ENCODE assay signal across 17 cellular contexts in the genomic region with DNA sequence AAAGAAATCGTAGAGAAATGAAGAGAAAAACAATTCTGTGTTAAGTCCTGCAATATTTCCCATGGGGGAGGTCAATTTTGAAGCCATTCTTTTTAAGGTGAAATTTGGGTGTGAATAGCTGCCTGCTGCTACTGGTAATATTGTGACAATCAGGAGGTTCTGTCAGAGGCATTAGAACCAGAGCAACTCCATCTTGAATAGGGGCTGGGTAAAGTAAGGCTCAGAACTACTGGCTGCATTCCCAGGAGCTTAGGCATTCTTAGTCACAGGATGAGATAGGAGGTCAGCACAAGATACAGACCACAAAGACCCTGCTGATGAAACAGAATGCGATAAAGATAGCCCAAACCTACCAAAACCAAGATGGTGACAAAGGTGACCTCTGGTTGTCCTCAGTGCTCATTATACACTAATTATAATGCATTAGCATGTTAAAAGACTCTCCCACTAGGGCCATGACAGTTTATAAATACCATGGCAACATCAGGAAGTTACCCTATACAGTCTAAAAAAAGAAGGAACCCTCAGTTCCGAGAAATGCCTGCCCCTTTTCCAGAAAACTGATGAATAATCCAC. TPM values are rescaled to one million over a fixed set of nuclear protein-coding genes. Genes with fewer than 3 reads are reported as not detected.
DNase-seq lines count a peak whose midpoint lies in the region; ATAC-seq and TF ChIP-seq lines count a peak whose summit lies in the region.
"Had no signal": no experiment of that assay in that cellular context is flagged by ENCODE, and none has a peak within 500 bp of the region (broad histone marks: within the 10 kb centered on the region; RNA-seq: fewer than 3 reads in every experiment).

No MANE protein-coding gene starts in this region.

- intact Hi-C loops in HCT116 (cut with micrococcal nuclease) = no loop called here
- intact Hi-C loops in dorsolateral prefrontal cortex (cut with DNase I) = no loop called here

- BruUV-seq in HCT116 (replicated peaks; lab: Mats Ljungman, UMichigan) = no TSS peak

- ATAC-seq in HCT116 (no peak), GM18517 (IDR thresholded peaks at IDR 0.05; ENCODE audit: unreplicated experiment) (no peak)
- ATAC-seq: activated CD8-positive, alpha-beta memory T cell treated with anti-CD3 and anti-CD28 coated beads, Interleukin-2, amount 10 ng/mL, durations not matched to agents 7 days and 5 days; stimulated activated naive B cell treated with anti-CD40 and anti-IgM and Interleukin-4, amounts not matched to agents 10 μg/mL and 1 μg/mL and 100 μg/mL, for 72 hours had no signal

- TF ChIP-seq RAD21 in HCT116 (IDR thresholded peaks at IDR 0.05; ENCODE audit: low read depth) = no peak

- H3K27me3 ChIP-seq in HCT116 (ENCODE audit: insufficient read depth, low read length) (no peaks in the 10 kb centered on the region), dorsolateral prefrontal cortex (no peaks in the 10 kb centered on the region)
- H3K27me3 ChIP-seq: BLaER1 had no signal

- TF ChIP-seq CTCF in HCT116 (IDR thresholded peaks at IDR 0.05 in 2 of 3, conservative IDR thresholded peaks at IDR 0.05 in 1 of 3; ENCODE audit: borderline replicate concordance in 1 of 3, insufficient read depth in 1 of 3, low read depth in 2 of 3, low read length in 2 of 3) (no peak), choroid plexus epithelial cell (conservative IDR thresholded peaks at IDR 0.05; ENCODE audit: low read depth, low read length) (no peak), dorsolateral prefrontal cortex (IDR thresholded peaks at IDR 0.05 in 54 of 56, conservative IDR thresholded peaks at IDR 0.05 in 2 of 56; ENCODE audit: low read depth in 1 of 56, partially characterized antibody in 56 of 56) (no peak)

- no peak overlapping the region for H3K4me3 ChIP-seq in HCT116 (replicated peaks in 1 of 2; ENCODE audit: low read depth in 1 of 2, low read length in 2 of 2)
- no peak overlapping the region for H3K4me3 ChIP-seq in choroid plexus epithelial cell (ENCODE audit: low read depth, low read length)
- H3K4me3 ChIP-seq in dorsolateral prefrontal cortex = no peak overlapping the region
- H3K4me3 ChIP-seq: BLaER1, skin epidermis had no signal

- H3K4me2 ChIP-seq in HCT116 (ENCODE audit: low read length) = peak overlapping the region; percentile 4; the same call in 1 of the 2 replicates
- H3K4me2 ChIP-seq: BLaER1 had no signal

- H4K20me1 ChIP-seq in HCT116 (ENCODE audit: insufficient read depth) = no peaks in the 10 kb centered on the region
- H4K20me1 ChIP-seq: BLaER1 had no signal

- no peaks in the 10 kb centered on the region for H3K9me3 ChIP-seq in HCT116 (ENCODE audit: control insufficient read depth in 1 of 2, insufficient read depth in 1 of 2, low read depth in 1 of 2, low read length in 2 of 2)
- H3K9me3 ChIP-seq: BLaER1 had no signal

- no peak overlapping the region for H2AFZ ChIP-seq in HCT116 (ENCODE audit: low read depth, low read length, poor library complexity, severe bottlenecking)

- H3K4me1 ChIP-seq in HCT116 (ENCODE audit: control insufficient read depth in 1 of 2, insufficient read depth in 2 of 2, low read length in 2 of 2) = peaks cover 11 to 27% of the 10 kb centered on the region in 2 experiments; a peak in 3 of 4 replicates
- H3K4me1 ChIP-seq: BLaER1 had no signal

- H3K27ac ChIP-seq in HCT116 (ENCODE audit: low read depth, low read length) (no peak overlapping the region), dorsolateral prefrontal cortex (no peak overlapping the region)
- H3K27ac ChIP-seq: BLaER1, skin epidermis had no signal

- H3K9ac ChIP-seq in HCT116 (ENCODE audit: low read length) = no peak overlapping the region
- H3K9ac ChIP-seq: BLaER1 had no signal

- CTCF ChIA-PET in HCT116 (lab: Charles Lee) = interaction anchor here (0.7 kb wide), 1 partner anchor 66 kb away, joined by 3 read pairs; no protein-coding TSS in a partner anchor

- RAD21 ChIA-PET in HCT116 (lab: Charles Lee; ENCODE audit: low non-redundant PET in 1 of 2, low total read pairs in 2 of 2, uncharacterized antibody in 2 of 2, unreplicated experiment in 2 of 2) = no interaction called here

- DNase-seq in HCT116 (ENCODE audit: low read depth, low spot score) = no peak
- peak; percentile 79 for DNase-seq in RPMI7951 (ENCODE audit: low read depth)
- peak; percentile 28 for DNase-seq in choroid plexus epithelial cell (ENCODE audit: low read depth)
- peak; percentile 12 for DNase-seq in myocyte (ENCODE audit: low read depth)
- DNase-seq in stimulated activated CD4-positive, alpha-beta T cell treated with anti-CD3 and anti-CD28 coated beads, Interleukin-12 subunit alpha, Interleukin-12 subunit beta, amount 100 ng/mL, for 4 hours = no peak
- DNase-seq in dorsolateral prefrontal cortex = no peak
- no peak for DNase-seq in NCI-H146 (lab: John Stamatoyannopoulos, UW)
- DNase-seq: activated CD4-positive, CD25-positive, alpha-beta regulatory T cell; activated CD8-positive, alpha-beta memory T cell treated with anti-CD3 and anti-CD28 coated beads, Interleukin-2, amount 10 ng/mL, durations not matched to agents 7 days and 5 days; activated naive CD4-positive, alpha-beta T cell; effector memory CD4-positive, alpha-beta T cell; midbrain; NCI-H446 treated with DMSO at 0.1 percent for 48 hours; stimulated activated naive B cell treated with anti-CD40 and anti-IgM and Interleukin-4, amounts not matched to agents 10 μg/mL and 1 μg/mL and 100 μg/mL, for 72 hours had no signal

- POLR2A ChIA-PET in HCT116 (lab: Charles Lee) = no interaction called here

- H3K79me2 ChIP-seq in HCT116 (ENCODE audit: insufficient read depth, low read length) = no peaks in the 10 kb centered on the region

- H3K9me2 ChIP-seq in HCT116 (ENCODE audit: insufficient read depth) = 0 out of 2 replicates have a peak, but pooled peaks cover 5% of the 10 kb centered on the region

- H3K36me3 ChIP-seq in HCT116 (ENCODE audit: control insufficient read depth in 1 of 2, insufficient read depth in 2 of 2, low read length in 2 of 2) = no peaks in the 10 kb centered on the region
- H3K36me3 ChIP-seq: BLaER1 had no signal

- TF ChIP-seq POLR2A in HCT116 (IDR thresholded peaks at IDR 0.05; ENCODE audit: borderline replicate concordance, extremely low read depth, insufficient read depth, insufficient read length) = no peak

TF ChIP-seq in HCT116, 20 proteins besides CTCF, POLR2A, EP300 and RAD21:
- TF ChIP-seq SIN3A (IDR thresholded peaks at IDR 0.05; ENCODE audit: low read depth) = no peak
- no peak for TF ChIP-seq ZBTB33 (IDR thresholded peaks at IDR 0.05; ENCODE audit: extremely low read depth, insufficient replicate concordance, low read length)
- no peak for TF ChIP-seq CBX3 (IDR thresholded peaks at IDR 0.05; ENCODE audit: low read depth)
- TF ChIP-seq EGR1 (IDR thresholded peaks at IDR 0.05; ENCODE audit: low read depth) = no peak
- no peak for TF ChIP-seq POLR2AphosphoS5 (IDR thresholded peaks at IDR 0.05; ENCODE audit: low read depth, low read length)
- TF ChIP-seq, protein P1, sequence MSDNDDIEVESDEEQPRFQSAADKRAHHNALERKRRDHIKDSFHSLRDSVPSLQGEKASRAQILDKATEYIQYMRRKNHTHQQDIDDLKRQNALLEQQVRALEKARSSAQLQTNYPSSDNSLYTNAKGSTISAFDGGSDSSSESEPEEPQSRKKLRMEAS (IDR thresholded peaks at IDR 0.05) = no peak
- TF ChIP-seq FOSL1 (IDR thresholded peaks at IDR 0.05; ENCODE audit: low read depth) = no peak
- no peak for TF ChIP-seq ZFX (IDR thresholded peaks at IDR 0.05)
- TF ChIP-seq, protein P2, sequence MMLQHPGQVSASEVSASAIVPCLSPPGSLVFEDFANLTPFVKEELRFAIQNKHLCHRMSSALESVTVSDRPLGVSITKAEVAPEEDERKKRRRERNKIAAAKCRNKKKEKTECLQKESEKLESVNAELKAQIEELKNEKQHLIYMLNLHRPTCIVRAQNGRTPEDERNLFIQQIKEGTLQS (IDR thresholded peaks at IDR 0.05) = no peak
- TF ChIP-seq SRF (IDR thresholded peaks at IDR 0.05; ENCODE audit: low read depth) = no peak
- TF ChIP-seq YY1 (IDR thresholded peaks at IDR 0.05; ENCODE audit: extremely low read depth, insufficient replicate concordance, low read depth, low read length) = no peak
- TF ChIP-seq EZH2phosphoT487 (IDR thresholded peaks at IDR 0.05; ENCODE audit: borderline replicate concordance) = no peak
- no peak for TF ChIP-seq TCF7L2 (IDR thresholded peaks at IDR 0.05; ENCODE audit: borderline replicate concordance, extremely low read depth, insufficient read depth, insufficient read length)

RNA-seq across cellular contexts. Expression of gene MTHFD1, which starts 24.8 kb away (rescaled TPM):
- total RNA-seq in HCT116 (2021; ENCODE audit: unreplicated experiment) (153 TPM), myocyte (37.3 and 49.0 TPM in 2 replicates), dorsolateral prefrontal cortex (10 to 100 TPM; 41.0 to 93.1 (median 63.8) TPM)
- polyA plus RNA-seq in HCT116 (2012) = 101 and 114 TPM in 2 replicates
- total RNA-seq in RPMI7951 (2014; rRNA removed; shearing (Covaris generic)) = 39.2 and 46.5 TPM in 2 replicates
- polyA plus RNA-seq in myocyte (2012) = 58.4 TPM

Comparison
In these comparisons a context has a peak if more than half of its experiments do, and no peak if none do; other contexts are left out.
1. DNase-seq: peak in RPMI7951 (single experiment), choroid plexus epithelial cell (single experiment) and myocyte (single experiment); none in HCT116 (single experiment), stimulated activated CD4-positive, alpha-beta T cell treated with anti-CD3 and anti-CD28 coated beads, Interleukin-12 subunit alpha, Interleukin-12 subunit beta, amount 100 ng/mL, for 4 hours (single experiment), dorsolateral prefrontal cortex (0 of 10) and NCI-H146 (single experiment).